In genomic region chr13:21458457-21458815, GRCh38 we compare ENCODE assay signal across 8 cellular contexts. TPM values are rescaled to one million over a fixed set of nuclear protein-coding genes. Genes with fewer than 3 reads are reported as not detected.
DNase-seq lines count a peak whose midpoint lies in the region; ATAC-seq and TF ChIP-seq lines count a peak whose summit lies in the region.

No MANE protein-coding gene starts in this region.

- TF ChIP-seq POLR2A in Peyer's patch (IDR thresholded peaks at IDR 0.05) = no peak

- intact Hi-C loops in right cardiac atrium (cut with DNase I) = no loop called here

- no peaks in the 10 kb centered on the region for H3K27me3 ChIP-seq in Peyer's patch
- H3K27me3 ChIP-seq in right cardiac atrium (ENCODE audit: control insufficient read depth, insufficient read depth) = no peaks in the 10 kb centered on the region
- no peaks in the 10 kb centered on the region for H3K27me3 ChIP-seq in skeletal muscle satellite cell (ENCODE audit: control insufficient read depth, insufficient read depth, low read length)

- H3K36me3 Mint-ChIP-seq in activated naive CD4-positive, alpha-beta T cell treated with anti-CD3 and anti-CD28 coated beads, Interleukin-2, amount 50 U/mL, for 24 hours = peaks cover 4% of the 10 kb centered on the region

- peak; percentile 38 for ATAC-seq in GM19023 (IDR thresholded peaks at IDR 0.05; ENCODE audit: unreplicated experiment)
- peak; percentile 46 for ATAC-seq in HG03354 (IDR thresholded peaks at IDR 0.05; ENCODE audit: poor library complexity, severe bottlenecking, unreplicated experiment)
- ATAC-seq in right cardiac atrium = peak in 1 of 2 donors; percentile 33
- ATAC-seq in HG02970 (IDR thresholded peaks at IDR 0.05; ENCODE audit: low FRiP score, unreplicated experiment) = no peak

- H3K9me3 ChIP-seq in Peyer's patch (no peaks in the 10 kb centered on the region), right cardiac atrium (ENCODE audit: control insufficient read depth, low read length) (no peaks in the 10 kb centered on the region), skeletal muscle satellite cell (replicated peaks; ENCODE audit: low read length) (no peaks in the 10 kb centered on the region)

- H3K4me1 ChIP-seq in Peyer's patch (peaks cover 0 to 8% (median 2%) of the 10 kb centered on the region in 4 donors), right cardiac atrium (ENCODE audit: control insufficient read depth, insufficient read depth, low read length) (no peaks in the 10 kb centered on the region), skeletal muscle satellite cell (ENCODE audit: control insufficient read depth, insufficient read depth, low read length) (peaks cover 8% of the 10 kb centered on the region)

- H3K9me3 Mint-ChIP-seq in activated naive CD4-positive, alpha-beta T cell treated with anti-CD3 and anti-CD28 coated beads, Interleukin-2, amount 50 U/mL, for 24 hours = no peaks in the 10 kb centered on the region

- WGBS in right cardiac atrium = 0% methylated on average over 16 of the region's 16 CpGs

- DNase-seq in AG20443 (ENCODE audit: low spot score) (peak; percentile 23), Peyer's patch (peak; percentile 61 to 76 (median 67)), right cardiac atrium (peak; percentile 38 to 73 (median 55))

- H3K4me3 ChIP-seq in Peyer's patch (peak overlapping the region; percentile 68 to 91 (median 82)), right cardiac atrium (ENCODE audit: low read length) (peak overlapping the region; percentile 50), skeletal muscle satellite cell (ENCODE audit: low read length) (peak overlapping the region; percentile 100)

- no peaks in the 10 kb centered on the region for H3K27me3 Mint-ChIP-seq in activated naive CD4-positive, alpha-beta T cell treated with anti-CD3 and anti-CD28 coated beads, Interleukin-2, amount 50 U/mL, for 24 hours

- peak overlapping the region; percentile 84 for H3K27ac Mint-ChIP-seq in activated naive CD4-positive, alpha-beta T cell treated with anti-CD3 and anti-CD28 coated beads, Interleukin-2, amount 50 U/mL, for 24 hours

- H3K36me3 ChIP-seq in Peyer's patch (no peaks in the 10 kb centered on the region), skeletal muscle satellite cell (ENCODE audit: insufficient read depth, low read length) (no peaks in the 10 kb centered on the region)

- peak overlapping the region; percentile 95 for H3K4me3 Mint-ChIP-seq in activated naive CD4-positive, alpha-beta T cell treated with anti-CD3 and anti-CD28 coated beads, Interleukin-2, amount 50 U/mL, for 24 hours

- H3K27ac ChIP-seq in Peyer's patch (peak overlapping the region; percentile 85 to 95 (median 91)), right cardiac atrium (ENCODE audit: low read length) (peak overlapping the region; percentile 42)

- H3K4me1 Mint-ChIP-seq in activated naive CD4-positive, alpha-beta T cell treated with anti-CD3 and anti-CD28 coated beads, Interleukin-2, amount 50 U/mL, for 24 hours = peaks cover 50% of the 10 kb centered on the region

- H3K4me2 ChIP-seq in skeletal muscle satellite cell (ENCODE audit: low read length) = peak overlapping the region; percentile 84

- H3K9ac ChIP-seq in skeletal muscle satellite cell (ENCODE audit: low read depth, low read length) = peak overlapping the region; percentile 96

- TF ChIP-seq CTCF in Peyer's patch (IDR thresholded peaks at IDR 0.05) = no peak

RNA-seq across cellular contexts. Expression of gene ZDHHC20, which starts 0.7 kb away (rescaled TPM):
- total RNA-seq in Peyer's patch (100 to 1,000 TPM in 1 of 4 donors, 10 to 100 TPM in 3; 50.8 to 132 (median 67.1) TPM), right cardiac atrium (10 to 100 TPM; 19.4 to 30.1 (median 27.0) TPM)
- polyA plus RNA-seq in right cardiac atrium = 9.8 TPM
- 63.1 and 63.6 TPM in 2 replicates for total RNA-seq in skeletal muscle satellite cell (2012; rRNA removed)

Comparison
In these comparisons a context has a peak if more than half of its experiments do, and no peak if none do; other contexts are left out.
1. H3K4me3 ChIP-seq: peak in every context shown above with its lines; median percentile 100 in skeletal muscle satellite cell; 82 in Peyer's patch; 50 in right cardiac atrium.